18 cellular contexts compared by ENCODE assay signal in the genomic region with DNA sequence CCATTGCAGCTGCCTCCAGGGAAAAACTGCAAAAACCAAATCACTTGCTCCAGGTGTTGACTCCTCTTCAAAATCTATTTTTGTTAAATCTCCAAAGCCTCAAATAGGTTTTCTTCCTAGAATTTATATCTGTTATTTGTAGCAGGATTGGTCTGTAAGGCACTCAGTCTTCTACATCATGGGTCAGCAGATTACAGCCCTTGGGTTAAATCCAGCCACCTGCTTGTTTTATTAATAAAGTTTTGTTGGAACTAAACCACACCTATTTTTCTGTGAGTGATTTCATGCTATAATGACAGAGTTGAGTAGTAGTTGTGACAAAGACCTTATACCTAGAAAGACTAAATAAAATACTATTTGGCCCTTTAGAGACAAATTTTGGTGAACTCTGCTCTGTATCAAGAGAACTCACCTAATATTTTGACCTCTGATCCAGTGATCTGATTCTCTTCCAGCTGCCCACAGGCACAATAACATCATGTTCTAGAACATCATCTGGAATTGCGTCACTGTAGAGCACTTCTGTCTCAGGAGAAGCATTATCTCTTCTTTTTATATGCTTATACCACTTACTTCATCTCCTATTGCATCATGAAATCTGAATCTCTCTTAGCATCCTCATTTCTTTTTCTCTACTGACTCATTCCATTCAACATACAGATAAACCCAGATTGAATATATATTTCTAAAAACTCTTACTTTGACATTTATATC.
A peak's percentile ranks its signal among the peaks of the same experiment; 100 is the strongest.
DNase-seq lines count a peak whose midpoint lies in the region; ATAC-seq, FAIRE-seq and TF ChIP-seq lines count a peak whose summit lies in the region.
"Had no signal": no experiment of that assay in that cellular context is flagged by ENCODE, and none has a peak within 500 bp of the region (broad histone marks: within the 10 kb centered on the region; RNA-seq: fewer than 3 reads in every experiment).

No MANE protein-coding gene starts in this region.

- no peaks in the 10 kb centered on the region for H4K20me1 ChIP-seq in HepG2 (ENCODE audit: insufficient read depth, low read length)

- DNase-seq in EH (ENCODE audit: low read depth) (peak; percentile 39), MV-4-11 (lab: John Stamatoyannopoulos, UW) (peak; percentile 45), choroid plexus epithelial cell (ENCODE audit: low read depth) (peak; percentile 96), HepG2 (ENCODE audit: low spot score) (no peak)
- DNase-seq in stimulated activated naive CD4-positive, alpha-beta T cell (lab: John Stamatoyannopoulos, UW), result no peak
- no peak for DNase-seq in activated CD8-positive, alpha-beta memory T cell treated with anti-CD3 and anti-CD28 coated beads, Interleukin-2, amount 10 ng/mL, durations not matched to agents 7 days and 5 days
- DNase-seq: activated naive CD4-positive, alpha-beta T cell; effector memory CD4-positive, alpha-beta T cell; left cardiac atrium; naive B cell; stimulated activated CD4-positive, alpha-beta T cell treated with anti-CD3 and anti-CD28 coated beads, Interleukin-2, amount 100 ng/mL, for 24 hours; SW 1271; thyroid gland had no signal

- H3K27me3 Mint-ChIP-seq in activated CD8-positive, alpha-beta memory T cell treated with anti-CD3 and anti-CD28 coated beads, Interleukin-2, amount 10 ng/mL, durations not matched to agents 7 days and 5 days, result no peaks in the 10 kb centered on the region
- H3K27me3 Mint-ChIP-seq: brain, naive B cell had no signal

- no peaks in the 10 kb centered on the region for H3K9me3 Mint-ChIP-seq in activated CD8-positive, alpha-beta memory T cell treated with anti-CD3 and anti-CD28 coated beads, Interleukin-2, amount 10 ng/mL, durations not matched to agents 7 days and 5 days (ENCODE audit: low read depth)
- H3K9me3 Mint-ChIP-seq: WTC11 had no signal

- no peaks in the 10 kb centered on the region for H3K27me3 ChIP-seq in HepG2 (ENCODE audit: control insufficient read depth in 1 of 2, insufficient read depth in 2 of 2, low read length in 2 of 2)
- H3K27me3 ChIP-seq: thyroid gland had no signal

- POLR2A ChIA-PET in HepG2 (lab: Yijun Ruan, JAX), result no interaction called here

- no peak overlapping the region for H3K27ac Mint-ChIP-seq in activated CD8-positive, alpha-beta memory T cell treated with anti-CD3 and anti-CD28 coated beads, Interleukin-2, amount 10 ng/mL, durations not matched to agents 7 days and 5 days
- H3K27ac Mint-ChIP-seq: brain, naive B cell, WTC11 had no signal

- H3K4me1 ChIP-seq in HepG2 (ENCODE audit: insufficient read depth, low read length), result no peaks in the 10 kb centered on the region
- H3K4me1 ChIP-seq: thyroid gland had no signal

- no peaks in the 10 kb centered on the region for H3K79me2 ChIP-seq in HepG2 (ENCODE audit: insufficient read depth, low read length)

- H3K4me1 Mint-ChIP-seq in activated CD8-positive, alpha-beta memory T cell treated with anti-CD3 and anti-CD28 coated beads, Interleukin-2, amount 10 ng/mL, durations not matched to agents 7 days and 5 days, result no peaks in the 10 kb centered on the region
- H3K4me1 Mint-ChIP-seq: naive B cell had no signal

- ATAC-seq in HepG2, result no peak
- no peak for ATAC-seq in HG03354 (IDR thresholded peaks at IDR 0.05; ENCODE audit: poor library complexity, severe bottlenecking, unreplicated experiment)
- ATAC-seq in HG03097 (IDR thresholded peaks at IDR 0.05; ENCODE audit: low FRiP score, unreplicated experiment), result no peak
- no peak for ATAC-seq in activated CD8-positive, alpha-beta memory T cell treated with anti-CD3 and anti-CD28 coated beads, Interleukin-2, amount 10 ng/mL, durations not matched to agents 7 days and 5 days
- ATAC-seq: WTC11 had no signal

- no peak overlapping the region for H3K4me2 ChIP-seq in HepG2 (ENCODE audit: low read depth, low read length)

- no peak overlapping the region for H3K4me3 ChIP-seq in choroid plexus epithelial cell (ENCODE audit: low read depth, low read length)
- H3K4me3 ChIP-seq in HepG2 (replicated peaks in 1 of 3; ENCODE audit: insufficient read depth in 1 of 3, low read depth in 2 of 3, low read length in 3 of 3), result no peak overlapping the region
- H3K4me3 ChIP-seq: thyroid gland had no signal

- no peak for FAIRE-seq in HepG2 (lab: Jason Lieb, UNC)

- intact Hi-C loops in HepG2 (cut with micrococcal nuclease; ENCODE audit: unreplicated experiment), result no loop called here

- no peaks in the 10 kb centered on the region for H3K36me3 ChIP-seq in HepG2 (replicated peaks in 1 of 2; ENCODE audit: control insufficient read depth in 1 of 2, insufficient read depth in 2 of 2, low read length in 2 of 2)
- H3K36me3 ChIP-seq: thyroid gland had no signal

- no peak overlapping the region for H3K27ac ChIP-seq in HepG2 (ENCODE audit: extremely low read length, insufficient read depth, low read length)
- H3K27ac ChIP-seq: C4-2B, thyroid gland had no signal

- no peaks in the 10 kb centered on the region for H3K36me3 Mint-ChIP-seq in activated CD8-positive, alpha-beta memory T cell treated with anti-CD3 and anti-CD28 coated beads, Interleukin-2, amount 10 ng/mL, durations not matched to agents 7 days and 5 days
- H3K36me3 Mint-ChIP-seq: brain, WTC11 had no signal

- TF ChIP-seq RAD21 in HepG2 (CRISPR knock-in tag; IDR thresholded peaks at IDR 0.05), result no peak

- TF ChIP-seq EP300 in HepG2 (IDR thresholded peaks at IDR 0.05; ENCODE audit: low read depth in 2 of 2, low read length in 2 of 2) (no peak), HepG2 (CRISPR knock-in tag; IDR thresholded peaks at IDR 0.05; ENCODE audit: borderline replicate concordance) (no peak)

- H3K9me3 ChIP-seq in HepG2 (ENCODE audit: low read length), result no peaks in the 10 kb centered on the region
- H3K9me3 ChIP-seq: thyroid gland had no signal

- 95% methylated on average over 1 of the region's 1 CpG for WGBS in HepG2 (ENCODE audit: low lambda C conversion rate)

- BruUV-seq in HepG2 (replicated peaks; lab: Mats Ljungman, UMichigan), result no TSS peak

- no peak overlapping the region for H3K9ac ChIP-seq in HepG2 (ENCODE audit: insufficient read depth, low read depth, low read length)

- no peak for TF ChIP-seq POLR2A in HepG2 (IDR thresholded peaks at IDR 0.05; ENCODE audit: insufficient read depth in 1 of 2, low read depth in 2 of 2, low read length in 2 of 2)

- no peak for TF ChIP-seq CTCF in choroid plexus epithelial cell (conservative IDR thresholded peaks at IDR 0.05; ENCODE audit: low read depth, low read length)
- TF ChIP-seq CTCF in HepG2 (CRISPR knock-in tag; IDR thresholded peaks at IDR 0.05), result no peak

- no peak overlapping the region for H3K4me3 Mint-ChIP-seq in activated CD8-positive, alpha-beta memory T cell treated with anti-CD3 and anti-CD28 coated beads, Interleukin-2, amount 10 ng/mL, durations not matched to agents 7 days and 5 days
- H3K4me3 Mint-ChIP-seq: brain, naive B cell, WTC11 had no signal

- H2AFZ ChIP-seq in HepG2 (ENCODE audit: low read length), result no peak overlapping the region

- CTCF ChIA-PET in HepG2 (lab: Yijun Ruan, JAX; ENCODE audit: low intra/inter-chr PET ratio, low total read pairs), result no interaction called here
- CTCF ChIA-PET in activated CD8-positive, alpha-beta memory T cell treated with anti-CD3 and anti-CD28 coated beads, Interleukin-2, amount 10 ng/mL, durations not matched to agents 7 days and 5 days (lab: Charles Lee), result no interaction called here

- in situ Hi-C loops in HepG2 (cut with HindIII; ENCODE audit: extremely low pct_ligation_motif_present, low pct_unique_long_range_greater_than_20kb), result no loop called here

TF ChIP-seq in HepG2, 621 proteins besides CTCF, POLR2A, EP300 and RAD21:
- 0 out of 2 replicates have a peak, but pooled peaks have one; percentile 8 for TF ChIP-seq ATF7 (IDR thresholded peaks at IDR 0.05)
- no peak for TF ChIP-seq ATF7 (CRISPR knock-in tag; IDR thresholded peaks at IDR 0.05)
- TF ChIP-seq ZNF530 (CRISPR knock-in tag; IDR thresholded peaks at IDR 0.05; ENCODE audit: low read depth), result no peak

Comparison
In these comparisons a context has a peak if more than half of its experiments do, and no peak if none do; other contexts are left out.
1. DNase-seq: peak in EH (single experiment), MV-4-11 (single experiment) and choroid plexus epithelial cell (single experiment); none in HepG2 (single experiment), stimulated activated naive CD4-positive, alpha-beta T cell (0 of 6) and activated CD8-positive, alpha-beta memory T cell treated with anti-CD3 and anti-CD28 coated beads, Interleukin-2, amount 10 ng/mL, durations not matched to agents 7 days and 5 days (single experiment).